1 cellular context compared by ENCODE assay signal in genomic region chr20:62873280-62873679, GRCh38.
TF ChIP-seq lines count a peak whose summit lies in the region.

No MANE protein-coding gene starts in this region.

TF ChIP-seq in K562, 482 proteins besides CTCF, POLR2A, EP300 and RAD21:
- peak; percentile 52; the same call in 1 of the 2 replicates for TF ChIP-seq HDAC2 (IDR thresholded peaks at IDR 0.05)
- peak; percentile 21; the same call in 1 of the 2 replicates for TF ChIP-seq SP1 (CRISPR knock-in tag; IDR thresholded peaks at IDR 0.05)
- TF ChIP-seq CBX8 (IDR thresholded peaks at IDR 0.05; ENCODE audit: borderline replicate concordance, extremely low read depth, low read depth, low read length, poor library complexity, severe bottlenecking) = no peak
- peak; percentile 43 to 66; a peak in 2 of 4 replicates for TF ChIP-seq RCOR1 (IDR thresholded peaks at IDR 0.05; ENCODE audit: borderline replicate concordance in 1 of 2, low read depth in 2 of 2, low read length in 2 of 2)
- 0 out of 2 replicates have a peak, but pooled peaks have one; percentile 33 for TF ChIP-seq HDGF (IDR thresholded peaks at IDR 0.05)
- no peak for TF ChIP-seq E2F8 (IDR thresholded peaks at IDR 0.05; ENCODE audit: low read depth, partially characterized antibody)
- peak; percentile 15; the same call in 1 of the 2 replicates for TF ChIP-seq TAL1 (IDR thresholded peaks at IDR 0.05)
- TF ChIP-seq CBFA2T2 (conservative IDR thresholded peaks at IDR 0.05) = peak; percentile 24; the same call in 1 of the 2 replicates
- peak; percentile 46 for TF ChIP-seq CBFA2T3 (IDR thresholded peaks at IDR 0.05)
- no peak for TF ChIP-seq MCM5 (IDR thresholded peaks at IDR 0.05; ENCODE audit: low read depth)
- no peak for TF ChIP-seq PTTG1 (tag; IDR thresholded peaks at IDR 0.05; ENCODE audit: low read depth)
- peak; percentile 61 to 63; a peak in 3 of 4 replicates for TF ChIP-seq KDM1A (IDR thresholded peaks at IDR 0.05)
